Comparison of ENCODE assay signal across 1 cellular context in the genomic region with DNA sequence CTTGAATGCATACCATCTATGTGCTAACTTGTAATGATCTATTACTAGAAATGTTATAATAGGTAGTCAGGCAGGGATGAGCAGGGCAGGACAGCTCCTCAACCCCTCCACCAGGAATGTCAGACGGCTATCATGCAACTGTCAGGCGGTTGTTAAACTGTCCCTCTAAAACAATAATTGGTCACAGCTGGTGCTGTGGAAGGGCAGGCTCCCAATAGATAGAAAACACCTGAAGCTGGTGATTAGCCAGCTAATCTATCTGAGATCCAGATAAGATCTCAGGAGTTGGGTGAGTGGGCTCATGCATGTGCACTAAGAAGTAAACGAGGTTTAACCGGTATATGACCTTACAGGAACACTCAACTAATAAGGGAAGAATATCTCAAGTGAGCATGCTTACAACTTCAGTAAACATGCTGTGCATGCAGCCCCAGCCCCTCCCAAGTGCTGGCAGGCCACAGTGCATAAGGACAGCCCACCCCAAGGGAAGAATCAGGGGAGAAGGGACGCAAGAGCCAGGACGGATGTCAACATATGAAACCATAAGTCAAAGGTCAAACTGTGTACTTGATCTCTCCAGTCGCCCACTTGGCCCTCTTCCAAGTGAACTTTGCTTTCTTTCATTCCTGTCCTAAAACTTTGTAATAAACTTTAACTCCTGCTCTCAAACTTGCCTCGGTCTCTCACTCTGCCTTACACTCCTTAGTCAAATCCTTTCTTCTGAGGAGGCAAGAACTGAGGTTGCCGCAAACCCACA.
A peak's percentile ranks its signal among the peaks of the same experiment; 100 is the strongest.
TF ChIP-seq lines count a peak whose summit lies in the region.

No MANE protein-coding gene starts in this region.

TF ChIP-seq in liver, 16 proteins besides CTCF, POLR2A, EP300 and RAD21 (continued from another document):
- TF ChIP-seq, protein P1, sequence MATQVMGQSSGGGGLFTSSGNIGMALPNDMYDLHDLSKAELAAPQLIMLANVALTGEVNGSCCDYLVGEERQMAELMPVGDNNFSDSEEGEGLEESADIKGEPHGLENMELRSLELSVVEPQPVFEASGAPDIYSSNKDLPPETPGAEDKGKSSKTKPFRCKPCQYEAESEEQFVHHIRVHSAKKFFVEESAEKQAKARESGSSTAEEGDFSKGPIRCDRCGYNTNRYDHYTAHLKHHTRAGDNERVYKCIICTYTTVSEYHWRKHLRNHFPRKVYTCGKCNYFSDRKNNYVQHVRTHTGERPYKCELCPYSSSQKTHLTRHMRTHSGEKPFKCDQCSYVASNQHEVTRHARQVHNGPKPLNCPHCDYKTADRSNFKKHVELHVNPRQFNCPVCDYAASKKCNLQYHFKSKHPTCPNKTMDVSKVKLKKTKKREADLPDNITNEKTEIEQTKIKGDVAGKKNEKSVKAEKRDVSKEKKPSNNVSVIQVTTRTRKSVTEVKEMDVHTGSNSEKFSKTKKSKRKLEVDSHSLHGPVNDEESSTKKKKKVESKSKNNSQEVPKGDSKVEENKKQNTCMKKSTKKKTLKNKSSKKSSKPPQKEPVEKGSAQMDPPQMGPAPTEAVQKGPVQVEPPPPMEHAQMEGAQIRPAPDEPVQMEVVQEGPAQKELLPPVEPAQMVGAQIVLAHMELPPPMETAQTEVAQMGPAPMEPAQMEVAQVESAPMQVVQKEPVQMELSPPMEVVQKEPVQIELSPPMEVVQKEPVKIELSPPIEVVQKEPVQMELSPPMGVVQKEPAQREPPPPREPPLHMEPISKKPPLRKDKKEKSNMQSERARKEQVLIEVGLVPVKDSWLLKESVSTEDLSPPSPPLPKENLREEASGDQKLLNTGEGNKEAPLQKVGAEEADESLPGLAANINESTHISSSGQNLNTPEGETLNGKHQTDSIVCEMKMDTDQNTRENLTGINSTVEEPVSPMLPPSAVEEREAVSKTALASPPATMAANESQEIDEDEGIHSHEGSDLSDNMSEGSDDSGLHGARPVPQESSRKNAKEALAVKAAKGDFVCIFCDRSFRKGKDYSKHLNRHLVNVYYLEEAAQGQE (IDR thresholded peaks at IDR 0.05): peak; percentile 62
- peak; percentile 40 for TF ChIP-seq FOXA2 (IDR thresholded peaks at IDR 0.05)
- TF ChIP-seq, protein P2, sequence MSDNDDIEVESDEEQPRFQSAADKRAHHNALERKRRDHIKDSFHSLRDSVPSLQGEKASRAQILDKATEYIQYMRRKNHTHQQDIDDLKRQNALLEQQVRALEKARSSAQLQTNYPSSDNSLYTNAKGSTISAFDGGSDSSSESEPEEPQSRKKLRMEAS (IDR thresholded peaks at IDR 0.05): no peak
- TF ChIP-seq JUND (IDR thresholded peaks at IDR 0.05): peak; percentile 57
- no peak for TF ChIP-seq FOXA1 (IDR thresholded peaks at IDR 0.05)
- no peak for TF ChIP-seq GABPA (IDR thresholded peaks at IDR 0.05 in 1 of 2, conservative IDR thresholded peaks at IDR 0.05 in 1 of 2)
- TF ChIP-seq HNF4G (IDR thresholded peaks at IDR 0.05): peak; percentile 84
- TF ChIP-seq EGR1 (IDR thresholded peaks at IDR 0.05; ENCODE audit: low read depth in 2 of 2): no peak
- peak; percentile 94 to 95 for TF ChIP-seq HNF4A (conservative IDR thresholded peaks at IDR 0.05)
- no peak for TF ChIP-seq ZBTB33 (IDR thresholded peaks at IDR 0.05)
